Comparison of ENCODE assay signal across 25 cellular contexts in the genomic region with DNA sequence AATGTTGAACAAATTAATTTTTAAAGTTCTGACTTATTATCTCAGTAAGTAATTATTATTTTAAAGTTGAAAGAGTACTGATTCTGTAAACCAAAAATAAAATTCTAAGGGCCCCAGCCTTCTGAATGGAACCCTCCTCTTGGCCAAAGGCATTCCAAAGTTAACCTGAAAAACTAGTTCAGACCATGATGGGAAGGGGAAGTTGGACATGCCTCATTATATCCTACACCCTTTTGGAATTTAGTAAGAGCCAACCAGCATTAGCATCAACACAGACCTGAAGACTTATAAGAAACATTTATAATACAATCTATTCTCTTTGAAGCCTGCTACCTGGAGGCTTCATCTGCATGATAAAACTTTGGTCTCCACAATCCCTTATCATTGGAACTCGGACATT.
"Had no signal": no experiment of that assay in that cellular context is flagged by ENCODE, and none has a peak within 500 bp of the region (broad histone marks: within the 10 kb centered on the region; RNA-seq: fewer than 3 reads in every experiment).

No MANE protein-coding gene starts in this region.

- FAIRE-seq: endometrium, small intestine had no signal

- H3K9me3 ChIP-seq: esophagus muscularis mucosa, heart right ventricle, left ventricle myocardium inferior, lower lobe of right lung, right lobe of liver, thoracic aorta, tibial nerve, upper lobe of right lung, uterus had no signal

- H3K4me3 ChIP-seq: coronary artery, esophagus muscularis mucosa, heart right ventricle, left ventricle myocardium inferior, lower lobe of right lung, right lobe of liver, thoracic aorta, tibial nerve, upper lobe of right lung, uterus had no signal

- ATAC-seq: heart right ventricle; left colon; lower lobe of right lung; natural killer cell treated with Interleukin-12 subunit alpha and Interleukin-12 subunit beta and Interleukin-15 and Interleukin-18, amount 100 ng/mL, for 72 hours; stimulated activated naive B cell treated with anti-CD40 and anti-IgM and Interleukin-4, amounts not matched to agents 10 μg/mL and 1 μg/mL and 100 μg/mL, for 72 hours; upper lobe of right lung had no signal

- H3K4me1 ChIP-seq: lower lobe of right lung, parathyroid adenoma, upper lobe of right lung, uterus had no signal

- DNase-seq: dermis blood vessel endothelial cell; effector memory CD4-positive, alpha-beta T cell; foreskin melanocyte; glutamatergic neuron; heart right ventricle; hippocampal formation; islet precursor cell; kidney glomerular epithelial cell; left colon; left ventricle myocardium inferior; lower lobe of right lung; right lobe of liver; small intestine; stimulated activated CD4-positive, alpha-beta T cell treated with anti-CD3 and anti-CD28 coated beads, Interleukin-15, amount 100 ng/mL, for 24 hours; stimulated activated CD4-positive, alpha-beta T cell treated with anti-CD3 and anti-CD28 coated beads, Interleukin-2, amount 100 ng/mL, for 48 hours; stimulated activated naive B cell treated with anti-CD40 and anti-IgM and Interleukin-4, amounts not matched to agents 10 μg/mL and 1 μg/mL and 100 μg/mL, for 72 hours; upper lobe of right lung; uterus had no signal

- H3K27ac ChIP-seq: coronary artery, esophagus muscularis mucosa, heart right ventricle, left ventricle myocardium inferior, lower lobe of right lung, parathyroid adenoma, thoracic aorta, tibial nerve, upper lobe of right lung, uterus had no signal
